Comparison of ENCODE assay signal across 26 cellular contexts in genomic region chr11:123439616-123440015, GRCh38. TPM values are rescaled to one million over a fixed set of nuclear protein-coding genes. Genes with fewer than 3 reads are reported as not detected.
DNase-seq lines count a peak whose midpoint lies in the region; ATAC-seq and TF ChIP-seq lines count a peak whose summit lies in the region.
"Had no signal": no experiment of that assay in that cellular context is flagged by ENCODE, and none has a peak within 500 bp of the region (broad histone marks: within the 10 kb centered on the region; RNA-seq: fewer than 3 reads in every experiment).

No MANE protein-coding gene starts in this region.

- DNase-seq in natural killer cell treated with Interleukin-12 subunit alpha and Interleukin-12 subunit beta and Interleukin-15 and Interleukin-18, amount 100 ng/mL, for 72 hours (ENCODE audit: low spot score): no peak
- DNase-seq in natural killer cell (no peak), MV-4-11 (lab: John Stamatoyannopoulos, UW) (peak; percentile 58), AML-193 (lab: John Stamatoyannopoulos, UW) (no peak), neural progenitor cell (ENCODE audit: low spot score) (no peak)
- DNase-seq in activated T-helper 2 cell treated with anti-CD3 and anti-CD28 coated beads, Interferon-gamma antibody, Interleukin-2, Interleukin-4, amounts not matched to agents 10 μg/mL and 5 μg/mL and 100 μg/mL, durations not matched to agents 14 hours and 24 hours and 36 hours (ENCODE audit: low spot score): no peak
- no peak for DNase-seq in stimulated activated effector memory CD8-positive, alpha-beta T cell treated with anti-CD3 and anti-CD28 coated beads, Interleukin-12 subunit alpha, Interleukin-12 subunit beta, amount 100 ng/mL, for 72 hours (ENCODE audit: low spot score in 2 of 2)
- DNase-seq: activated CD4-positive, CD25-positive, alpha-beta regulatory T cell treated with anti-CD3 and anti-CD28 coated beads, Interleukin-2, amount 50 U/mL, for 72 hours; activated naive CD4-positive, alpha-beta T cell treated with anti-CD3 and anti-CD28 coated beads for 36 hours; aorta; CD4-positive, alpha-beta T cell; central memory CD4-positive, alpha-beta T cell; dermis blood vessel endothelial cell; gastrocnemius medialis; immature natural killer cell; midbrain; NCI-H1417; NCI-H2081 treated with DMSO at 0.1 percent for 48 hours; NCI-H82; OCI-M1; posterior cingulate gyrus; Right ventricle myocardium superior; upper lobe of left lung had no signal

- H3K27me3 Mint-ChIP-seq in natural killer cell treated with Interleukin-12 subunit alpha and Interleukin-12 subunit beta and Interleukin-15 and Interleukin-18, amount 100 ng/mL, for 72 hours: peaks cover 0 to 2% of the 10 kb centered on the region in 2 donors
- H3K27me3 Mint-ChIP-seq in natural killer cell (ENCODE audit: low read depth in 2 of 2) (peaks cover 0 to 3% of the 10 kb centered on the region in 2 donors), neural progenitor cell (ENCODE audit: insufficient read depth, low read depth) (peaks cover 9% of the 10 kb centered on the region)
- no peaks in the 10 kb centered on the region for H3K27me3 Mint-ChIP-seq in activated T-helper 2 cell treated with anti-CD3 and anti-CD28 coated beads, Interferon-gamma antibody, Interleukin-2, Interleukin-4, amounts not matched to agents 10 μg/mL and 5 μg/mL and 100 μg/mL, durations not matched to agents 14 hours and 24 hours and 36 hours (ENCODE audit: low read depth)
- H3K27me3 Mint-ChIP-seq: CD4-positive, alpha-beta T cell had no signal

- TF ChIP-seq CTCF in natural killer cell (IDR thresholded peaks at IDR 0.05) (no peak), neural progenitor cell (IDR thresholded peaks at IDR 0.05) (no peak)

- peaks cover 69% of the 10 kb centered on the region for H3K79me2 ChIP-seq in neural progenitor cell (ENCODE audit: low read depth)
- H3K79me2 ChIP-seq: hepatocyte had no signal

- intact Hi-C loops in natural killer cell (cut with micrococcal nuclease): no loop called here
- intact Hi-C loops in activated T-helper 2 cell treated with anti-CD3 and anti-CD28 coated beads, Interferon-gamma antibody, Interleukin-2, Interleukin-4, amounts not matched to agents 10 μg/mL and 5 μg/mL and 100 μg/mL, durations not matched to agents 14 hours and 24 hours and 36 hours (cut with micrococcal nuclease): loop anchor here (1.0 to 10.0 kb wide), 3 partner anchors 15 to 695 kb away; partner anchors contain the start of gene HSPA8

- no peaks in the 10 kb centered on the region for H3K27me3 ChIP-seq in neural progenitor cell
- H3K27me3 ChIP-seq: gastrocnemius medialis, hepatocyte, upper lobe of left lung had no signal

- no peak overlapping the region for H3K4me3 ChIP-seq in neural progenitor cell
- H3K4me3 ChIP-seq: gastrocnemius medialis, hepatocyte, upper lobe of left lung had no signal

- peaks cover 10% of the 10 kb centered on the region for H3K36me3 Mint-ChIP-seq in natural killer cell treated with Interleukin-12 subunit alpha and Interleukin-12 subunit beta and Interleukin-15 and Interleukin-18, amount 100 ng/mL, for 72 hours
- H3K36me3 Mint-ChIP-seq in natural killer cell (no peaks in the 10 kb centered on the region), neural progenitor cell (peaks cover 30% of the 10 kb centered on the region)
- peaks cover 88% of the 10 kb centered on the region for H3K36me3 Mint-ChIP-seq in activated T-helper 2 cell treated with anti-CD3 and anti-CD28 coated beads, Interferon-gamma antibody, Interleukin-2, Interleukin-4, amounts not matched to agents 10 μg/mL and 5 μg/mL and 100 μg/mL, durations not matched to agents 14 hours and 24 hours and 36 hours (ENCODE audit: low read depth)
- peaks cover 19% of the 10 kb centered on the region for H3K36me3 Mint-ChIP-seq in stimulated activated effector memory CD8-positive, alpha-beta T cell treated with anti-CD3 and anti-CD28 coated beads, Interleukin-12 subunit alpha, Interleukin-12 subunit beta, amount 100 ng/mL, for 72 hours

- H3K9ac ChIP-seq in neural progenitor cell: no peak overlapping the region

- H3F3A ChIP-seq in neural progenitor cell (ENCODE audit: low read depth): peaks cover 29% of the 10 kb centered on the region

- H2AFZ ChIP-seq in neural progenitor cell (replicated peaks): no peak overlapping the region
- H2AFZ ChIP-seq: hepatocyte had no signal

- no peaks in the 10 kb centered on the region for H4K20me1 ChIP-seq in neural progenitor cell (ENCODE audit: low read depth)

- peaks cover 30 to 40% of the 10 kb centered on the region in 2 donors for H3K4me1 Mint-ChIP-seq in natural killer cell treated with Interleukin-12 subunit alpha and Interleukin-12 subunit beta and Interleukin-15 and Interleukin-18, amount 100 ng/mL, for 72 hours (ENCODE audit: low read depth in 2 of 2)
- H3K4me1 Mint-ChIP-seq in natural killer cell (peaks cover 25 to 34% of the 10 kb centered on the region in 2 donors), neural progenitor cell (peaks cover 41% of the 10 kb centered on the region)
- peaks cover 83% of the 10 kb centered on the region for H3K4me1 Mint-ChIP-seq in activated T-helper 2 cell treated with anti-CD3 and anti-CD28 coated beads, Interferon-gamma antibody, Interleukin-2, Interleukin-4, amounts not matched to agents 10 μg/mL and 5 μg/mL and 100 μg/mL, durations not matched to agents 14 hours and 24 hours and 36 hours (ENCODE audit: low read depth)
- peaks cover 48% of the 10 kb centered on the region for H3K4me1 Mint-ChIP-seq in stimulated activated effector memory CD8-positive, alpha-beta T cell treated with anti-CD3 and anti-CD28 coated beads, Interleukin-12 subunit alpha, Interleukin-12 subunit beta, amount 100 ng/mL, for 72 hours

- peak overlapping the region in 1 of 2 donors; percentile 43 for H3K27ac Mint-ChIP-seq in natural killer cell treated with Interleukin-12 subunit alpha and Interleukin-12 subunit beta and Interleukin-15 and Interleukin-18, amount 100 ng/mL, for 72 hours
- H3K27ac Mint-ChIP-seq in natural killer cell (no peak overlapping the region), neural progenitor cell (no peak overlapping the region)
- H3K27ac Mint-ChIP-seq in activated T-helper 2 cell treated with anti-CD3 and anti-CD28 coated beads, Interferon-gamma antibody, Interleukin-2, Interleukin-4, amounts not matched to agents 10 μg/mL and 5 μg/mL and 100 μg/mL, durations not matched to agents 14 hours and 24 hours and 36 hours: peak overlapping the region; percentile 79
- H3K27ac Mint-ChIP-seq in stimulated activated effector memory CD8-positive, alpha-beta T cell treated with anti-CD3 and anti-CD28 coated beads, Interleukin-12 subunit alpha, Interleukin-12 subunit beta, amount 100 ng/mL, for 72 hours: peak overlapping the region; percentile 46
- H3K27ac Mint-ChIP-seq: activated naive CD4-positive, alpha-beta T cell treated with anti-CD3 and anti-CD28 coated beads for 36 hours; CD4-positive, alpha-beta T cell had no signal

- H3K27ac ChIP-seq in neural progenitor cell: no peak overlapping the region
- H3K27ac ChIP-seq: gastrocnemius medialis, hepatocyte, upper lobe of left lung had no signal

- H3K4me1 ChIP-seq in neural progenitor cell: peaks cover 28% of the 10 kb centered on the region
- H3K4me1 ChIP-seq: gastrocnemius medialis had no signal

- no peaks in the 10 kb centered on the region for H3K36me3 ChIP-seq in neural progenitor cell
- H3K36me3 ChIP-seq: gastrocnemius medialis, upper lobe of left lung had no signal

- no peaks in the 10 kb centered on the region for H3K9me3 ChIP-seq in neural progenitor cell (ENCODE audit: low read depth)
- H3K9me3 ChIP-seq: gastrocnemius medialis, upper lobe of left lung had no signal

- H3K9me3 Mint-ChIP-seq in natural killer cell treated with Interleukin-12 subunit alpha and Interleukin-12 subunit beta and Interleukin-15 and Interleukin-18, amount 100 ng/mL, for 72 hours: no peaks in the 10 kb centered on the region
- no peaks in the 10 kb centered on the region for H3K9me3 Mint-ChIP-seq in natural killer cell
- peaks cover 11% of the 10 kb centered on the region for H3K9me3 Mint-ChIP-seq in activated T-helper 2 cell treated with anti-CD3 and anti-CD28 coated beads, Interferon-gamma antibody, Interleukin-2, Interleukin-4, amounts not matched to agents 10 μg/mL and 5 μg/mL and 100 μg/mL, durations not matched to agents 14 hours and 24 hours and 36 hours
- no peaks in the 10 kb centered on the region for H3K9me3 Mint-ChIP-seq in stimulated activated effector memory CD8-positive, alpha-beta T cell treated with anti-CD3 and anti-CD28 coated beads, Interleukin-12 subunit alpha, Interleukin-12 subunit beta, amount 100 ng/mL, for 72 hours
- no peaks in the 10 kb centered on the region for H3K9me3 Mint-ChIP-seq in neural progenitor cell
- H3K9me3 Mint-ChIP-seq: CD4-positive, alpha-beta T cell; immature natural killer cell had no signal

- H3K4me2 ChIP-seq in neural progenitor cell: no peak overlapping the region
- H3K4me2 ChIP-seq: hepatocyte had no signal

- peak; percentile 61 to 66 for ATAC-seq in natural killer cell treated with Interleukin-12 subunit alpha and Interleukin-12 subunit beta and Interleukin-15 and Interleukin-18, amount 100 ng/mL, for 72 hours
- ATAC-seq in natural killer cell (no peak), HG03159 (IDR thresholded peaks at IDR 0.05; ENCODE audit: unreplicated experiment) (no peak)
- ATAC-seq in stimulated activated effector memory CD8-positive, alpha-beta T cell treated with anti-CD3 and anti-CD28 coated beads, Interleukin-12 subunit alpha, Interleukin-12 subunit beta, amount 100 ng/mL, for 72 hours: peak; percentile 61
- ATAC-seq: gastrocnemius medialis, HCT116 had no signal

- H3K4me3 Mint-ChIP-seq in natural killer cell treated with Interleukin-12 subunit alpha and Interleukin-12 subunit beta and Interleukin-15 and Interleukin-18, amount 100 ng/mL, for 72 hours: peak overlapping the region; percentile 46
- H3K4me3 Mint-ChIP-seq in natural killer cell (no peak overlapping the region), neural progenitor cell (no peak overlapping the region)
- peak overlapping the region; percentile 47 for H3K4me3 Mint-ChIP-seq in activated T-helper 2 cell treated with anti-CD3 and anti-CD28 coated beads, Interferon-gamma antibody, Interleukin-2, Interleukin-4, amounts not matched to agents 10 μg/mL and 5 μg/mL and 100 μg/mL, durations not matched to agents 14 hours and 24 hours and 36 hours (ENCODE audit: low read depth)
- H3K4me3 Mint-ChIP-seq in stimulated activated effector memory CD8-positive, alpha-beta T cell treated with anti-CD3 and anti-CD28 coated beads, Interleukin-12 subunit alpha, Interleukin-12 subunit beta, amount 100 ng/mL, for 72 hours: peak overlapping the region; percentile 52
- H3K4me3 Mint-ChIP-seq: activated naive CD4-positive, alpha-beta T cell treated with anti-CD3 and anti-CD28 coated beads for 36 hours; CD4-positive, alpha-beta T cell had no signal

RNA-seq across cellular contexts. Expression of gene GRAMD1B, which starts 9.5 kb away (rescaled TPM):
- 100 to 1,000 TPM in 1 of 2 donors, 10 to 100 TPM in 1; 20.3 to 104 TPM for total RNA-seq in natural killer cell treated with Interleukin-12 subunit alpha and Interleukin-12 subunit beta and Interleukin-15 and Interleukin-18, amount 100 ng/mL, for 72 hours
- total RNA-seq in natural killer cell (10 to 100 TPM in 1 of 3 donors, 1 to 10 TPM in 2; 5.9 to 10.3 (median 8.8) TPM), neural progenitor cell (ENCODE audit: low replicate concordance) (12.6 and 32.6 TPM in 2 replicates)
- total RNA-seq in activated T-helper 2 cell treated with anti-CD3 and anti-CD28 coated beads, Interferon-gamma antibody, Interleukin-2, Interleukin-4, amounts not matched to agents 10 μg/mL and 5 μg/mL and 100 μg/mL, durations not matched to agents 14 hours and 24 hours and 36 hours: 159 and 166 TPM in 2 replicates

Comparison
In these comparisons a context has a peak if more than half of its experiments do, and no peak if none do; other contexts are left out.
1. ATAC-seq: peak in natural killer cell treated with Interleukin-12 subunit alpha and Interleukin-12 subunit beta and Interleukin-15 and Interleukin-18, amount 100 ng/mL, for 72 hours (2 of 2) and stimulated activated effector memory CD8-positive, alpha-beta T cell treated with anti-CD3 and anti-CD28 coated beads, Interleukin-12 subunit alpha, Interleukin-12 subunit beta, amount 100 ng/mL, for 72 hours (single experiment); none in natural killer cell (0 of 3) and HG03159 (single experiment).
2. H3K4me3 Mint-ChIP-seq: peak in natural killer cell treated with Interleukin-12 subunit alpha and Interleukin-12 subunit beta and Interleukin-15 and Interleukin-18, amount 100 ng/mL, for 72 hours (single experiment), activated T-helper 2 cell treated with anti-CD3 and anti-CD28 coated beads, Interferon-gamma antibody, Interleukin-2, Interleukin-4, amounts not matched to agents 10 μg/mL and 5 μg/mL and 100 μg/mL, durations not matched to agents 14 hours and 24 hours and 36 hours (single experiment) and stimulated activated effector memory CD8-positive, alpha-beta T cell treated with anti-CD3 and anti-CD28 coated beads, Interleukin-12 subunit alpha, Interleukin-12 subunit beta, amount 100 ng/mL, for 72 hours (single experiment); none in natural killer cell (single experiment) and neural progenitor cell (single experiment).
3. H3K27ac Mint-ChIP-seq: peak in activated T-helper 2 cell treated with anti-CD3 and anti-CD28 coated beads, Interferon-gamma antibody, Interleukin-2, Interleukin-4, amounts not matched to agents 10 μg/mL and 5 μg/mL and 100 μg/mL, durations not matched to agents 14 hours and 24 hours and 36 hours (single experiment) and stimulated activated effector memory CD8-positive, alpha-beta T cell treated with anti-CD3 and anti-CD28 coated beads, Interleukin-12 subunit alpha, Interleukin-12 subunit beta, amount 100 ng/mL, for 72 hours (single experiment); none in natural killer cell (0 of 2) and neural progenitor cell (single experiment).